ENCODE assay signal across 14 cellular contexts in the genomic region with DNA sequence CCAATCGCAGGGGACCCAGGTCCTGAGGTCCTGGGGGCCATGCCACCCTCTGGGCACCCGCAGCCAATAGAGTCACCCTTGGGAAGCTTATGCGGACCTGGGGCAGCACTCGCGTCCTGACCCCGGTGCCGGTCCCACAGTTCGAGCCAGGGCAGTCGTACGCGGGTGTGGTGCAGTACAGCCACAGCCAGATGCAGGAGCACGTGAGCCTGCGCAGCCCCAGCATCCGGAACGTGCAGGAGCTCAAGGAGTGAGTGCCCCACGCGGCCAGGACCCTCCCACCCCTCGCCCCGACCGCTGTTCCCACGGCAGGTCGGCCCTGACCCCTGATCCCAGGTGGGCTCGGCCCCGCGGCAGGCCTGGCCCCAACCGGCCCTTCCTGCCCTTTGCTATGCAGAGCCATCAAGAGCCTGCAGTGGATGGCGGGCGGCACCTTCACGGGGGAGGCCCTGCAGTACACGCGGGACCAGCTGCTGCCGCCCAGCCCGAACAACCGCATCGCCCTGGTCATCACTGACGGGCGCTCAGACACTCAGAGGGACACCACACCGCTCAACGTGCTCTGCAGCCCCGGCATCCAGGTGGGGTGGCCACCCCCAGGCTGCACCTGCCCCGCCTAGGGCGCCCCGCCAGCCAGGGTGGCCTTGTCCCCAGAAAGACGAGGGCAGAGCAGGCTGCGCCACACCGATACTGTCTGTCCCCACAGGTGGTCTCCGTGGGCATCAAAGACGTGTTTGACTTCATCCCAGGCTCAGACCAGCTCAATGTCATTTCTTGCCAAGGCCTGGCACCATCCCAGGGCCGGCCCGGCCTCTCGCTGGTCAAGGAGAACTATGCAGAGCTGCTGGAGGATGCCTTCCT. TPM values are rescaled to one million over a fixed set of nuclear protein-coding genes. Genes with fewer than 3 reads are reported as not detected.
DNase-seq lines count a peak whose midpoint lies in the region; ATAC-seq and TF ChIP-seq lines count a peak whose summit lies in the region.
"Had no signal": no experiment of that assay in that cellular context is flagged by ENCODE, and none has a peak within 500 bp of the region (broad histone marks: within the 10 kb centered on the region; RNA-seq: fewer than 3 reads in every experiment).

No MANE protein-coding gene starts in this region.

- H3K27me3 Mint-ChIP-seq in activated T-helper 2 cell treated with anti-CD3 and anti-CD28 coated beads, Interferon-gamma antibody, Interleukin-2, Interleukin-4, amounts not matched to agents 10 μg/mL and 5 μg/mL and 100 μg/mL, durations not matched to agents 14 hours and 24 hours and 36 hours (ENCODE audit: low read depth), result no peaks in the 10 kb centered on the region
- H3K27me3 Mint-ChIP-seq: CD4-positive, alpha-beta memory T cell had no signal

- 81% methylated on average over 15 of the region's 51 CpGs for WGBS in SK-N-SH (ENCODE audit: low lambda C conversion rate)
- WGBS in sigmoid colon, 2 donors, result 90 to 94% methylated on average over 51 of the region's 51 CpGs
- WGBS in esophagus squamous epithelium, 2 donors, result 81 to 82% methylated on average over 4 to 20 of the region's 51 CpGs

- H3K36me3 ChIP-seq in SK-N-SH (replicated peaks in 1 of 2; ENCODE audit: control insufficient read depth in 1 of 2, insufficient read depth in 2 of 2, low read length in 1 of 2), result peaks cover 0 to 12% of the 10 kb centered on the region in 2 experiments
- H3K36me3 ChIP-seq in sigmoid colon, result peaks cover 58 to 77% (median 66%) of the 10 kb centered on the region in 4 donors
- peaks cover 0 to 58% (median 0%) of the 10 kb centered on the region in 3 donors for H3K36me3 ChIP-seq in esophagus squamous epithelium

- H3K4me2 ChIP-seq in SK-N-SH, result no peak overlapping the region

- H3K4me1 Mint-ChIP-seq in activated T-helper 2 cell treated with anti-CD3 and anti-CD28 coated beads, Interferon-gamma antibody, Interleukin-2, Interleukin-4, amounts not matched to agents 10 μg/mL and 5 μg/mL and 100 μg/mL, durations not matched to agents 14 hours and 24 hours and 36 hours (ENCODE audit: low read depth), result no peaks in the 10 kb centered on the region
- H3K4me1 Mint-ChIP-seq: CD4-positive, alpha-beta memory T cell had no signal

- no peak overlapping the region for H2AFZ ChIP-seq in SK-N-SH (ENCODE audit: low read depth)

- no peaks in the 10 kb centered on the region for H3K9me3 Mint-ChIP-seq in activated T-helper 2 cell treated with anti-CD3 and anti-CD28 coated beads, Interferon-gamma antibody, Interleukin-2, Interleukin-4, amounts not matched to agents 10 μg/mL and 5 μg/mL and 100 μg/mL, durations not matched to agents 14 hours and 24 hours and 36 hours
- H3K9me3 Mint-ChIP-seq: CD4-positive, alpha-beta memory T cell had no signal

- TF ChIP-seq CTCF in SK-N-SH (IDR thresholded peaks at IDR 0.05), result no peak
- TF ChIP-seq CTCF in sigmoid colon (IDR thresholded peaks at IDR 0.05), result no peak
- no peak for TF ChIP-seq CTCF in esophagus squamous epithelium (IDR thresholded peaks at IDR 0.05)

- CTCF ChIA-PET in SK-N-SH (lab: Yijun Ruan, JAX), result no interaction called here

- ATAC-seq in SK-N-SH treated with all-trans-retinoic acid at 6 μM for 48 hours (no peak), left colon (no peak)

- no peaks in the 10 kb centered on the region for H3K27me3 ChIP-seq in SK-N-SH (ENCODE audit: insufficient read depth)
- H3K27me3 ChIP-seq in sigmoid colon, result no peaks in the 10 kb centered on the region
- no peaks in the 10 kb centered on the region for H3K27me3 ChIP-seq in esophagus squamous epithelium

- H3K27ac Mint-ChIP-seq in activated T-helper 2 cell treated with anti-CD3 and anti-CD28 coated beads, Interferon-gamma antibody, Interleukin-2, Interleukin-4, amounts not matched to agents 10 μg/mL and 5 μg/mL and 100 μg/mL, durations not matched to agents 14 hours and 24 hours and 36 hours, result no peak overlapping the region
- H3K27ac Mint-ChIP-seq: CD4-positive, alpha-beta memory T cell had no signal

- TF ChIP-seq POLR2A in sigmoid colon (IDR thresholded peaks at IDR 0.05), result no peak
- TF ChIP-seq POLR2A in esophagus squamous epithelium (IDR thresholded peaks at IDR 0.05), result no peak

- H3F3A ChIP-seq in SK-N-SH (replicated peaks; ENCODE audit: insufficient read depth), result no peaks in the 10 kb centered on the region

- no peak for TF ChIP-seq RAD21 in SK-N-SH (IDR thresholded peaks at IDR 0.05; ENCODE audit: low read length)

- H3K36me3 Mint-ChIP-seq in activated T-helper 2 cell treated with anti-CD3 and anti-CD28 coated beads, Interferon-gamma antibody, Interleukin-2, Interleukin-4, amounts not matched to agents 10 μg/mL and 5 μg/mL and 100 μg/mL, durations not matched to agents 14 hours and 24 hours and 36 hours (ENCODE audit: low read depth), result no peaks in the 10 kb centered on the region
- H3K36me3 Mint-ChIP-seq: CD4-positive, alpha-beta memory T cell had no signal

- POLR2A ChIA-PET in SK-N-SH (lab: Yijun Ruan, JAX), result no interaction called here

- H3K4me1 ChIP-seq in SK-N-SH (ENCODE audit: control insufficient read depth in 1 of 2, insufficient read depth in 2 of 2, low read depth in 1 of 2, low read length in 1 of 2), result no peaks in the 10 kb centered on the region; a peak in 1 of 4 replicates
- H3K4me1 ChIP-seq in sigmoid colon, result peaks cover 0 to 33% (median 16%) of the 10 kb centered on the region in 4 donors
- no peaks in the 10 kb centered on the region for H3K4me1 ChIP-seq in esophagus squamous epithelium

- no peak overlapping the region for H3K4me3 ChIP-seq in SK-N-SH (ENCODE audit: low read depth in 2 of 2, low read length in 1 of 2)
- H3K4me3 ChIP-seq in sigmoid colon, result no peak overlapping the region
- H3K4me3 ChIP-seq in esophagus squamous epithelium, result no peak overlapping the region

- no peak overlapping the region for H3K9ac ChIP-seq in SK-N-SH

- no peak overlapping the region for H3K4me3 Mint-ChIP-seq in activated T-helper 2 cell treated with anti-CD3 and anti-CD28 coated beads, Interferon-gamma antibody, Interleukin-2, Interleukin-4, amounts not matched to agents 10 μg/mL and 5 μg/mL and 100 μg/mL, durations not matched to agents 14 hours and 24 hours and 36 hours (ENCODE audit: low read depth)
- H3K4me3 Mint-ChIP-seq: CD4-positive, alpha-beta memory T cell had no signal

- H3K9me3 ChIP-seq in SK-N-SH, result no peaks in the 10 kb centered on the region
- no peaks in the 10 kb centered on the region for H3K9me3 ChIP-seq in sigmoid colon
- no peaks in the 10 kb centered on the region for H3K9me3 ChIP-seq in esophagus squamous epithelium

- no peaks in the 10 kb centered on the region for H3K9me2 ChIP-seq in SK-N-SH

- intact Hi-C loops in activated T-helper 2 cell treated with anti-CD3 and anti-CD28 coated beads, Interferon-gamma antibody, Interleukin-2, Interleukin-4, amounts not matched to agents 10 μg/mL and 5 μg/mL and 100 μg/mL, durations not matched to agents 14 hours and 24 hours and 36 hours (cut with micrococcal nuclease), result no loop called here
- intact Hi-C loops in left colon (cut with DNase I, micrococcal nuclease), result no loop called here
- intact Hi-C loops in sigmoid colon (cut with DNase I), result no loop called here
- intact Hi-C loops in esophagus squamous epithelium (cut with DNase I), result no loop called here

- no peaks in the 10 kb centered on the region for H3K79me2 ChIP-seq in SK-N-SH (ENCODE audit: insufficient read depth)

- no peaks in the 10 kb centered on the region for H4K20me1 ChIP-seq in SK-N-SH (ENCODE audit: insufficient read depth)

- TF ChIP-seq EP300 in SK-N-SH (IDR thresholded peaks at IDR 0.05; ENCODE audit: borderline replicate concordance in 1 of 2, low read depth in 1 of 2, low read length in 1 of 2), result no peak
- TF ChIP-seq EP300 in sigmoid colon (IDR thresholded peaks at IDR 0.05), result no peak

- DNase-seq in SK-N-SH (peak; percentile 23), left colon (peak; percentile 3 to 20), sigmoid colon (peak; percentile 69), hypothalamus (lab: John Stamatoyannopoulos, UW) (no peak), esophagus squamous epithelium (lab: John Stamatoyannopoulos, UW) (no peak), GM19238 (ENCODE audit: insufficient read length, low spot score) (no peak)
- peak; percentile 6 for DNase-seq in activated T-helper 2 cell treated with anti-CD3 and anti-CD28 coated beads, Interferon-gamma antibody, Interleukin-2, Interleukin-4, amounts not matched to agents 10 μg/mL and 5 μg/mL and 100 μg/mL, durations not matched to agents 14 hours and 24 hours and 36 hours (ENCODE audit: low spot score)
- DNase-seq: anterior cingulate cortex; CD4-positive, alpha-beta memory T cell; dermis blood vessel endothelial cell; NCI-H1436; NCI-H226; stimulated activated CD4-positive, alpha-beta T cell treated with anti-CD3 and anti-CD28 coated beads, Interleukin-2, amount 100 ng/mL, for 48 hours had no signal

- H3K27ac ChIP-seq in SK-N-SH (ENCODE audit: low read depth in 2 of 2, low read length in 1 of 2), result no peak overlapping the region
- peak overlapping the region; percentile 76 to 86 (median 81) for H3K27ac ChIP-seq in sigmoid colon
- no peak overlapping the region for H3K27ac ChIP-seq in esophagus squamous epithelium

TF ChIP-seq in SK-N-SH, 30 proteins besides CTCF, POLR2A, EP300 and RAD21 (continues in another document):
- TF ChIP-seq TCF12 (IDR thresholded peaks at IDR 0.05) (no peak), SIN3A (IDR thresholded peaks at IDR 0.05; ENCODE audit: borderline replicate concordance, low read depth, low read length) (no peak), NFIC (IDR thresholded peaks at IDR 0.05; ENCODE audit: borderline replicate concordance) (no peak), NRF1 (IDR thresholded peaks at IDR 0.05; ENCODE audit: low read depth, low read length) (no peak), RFX5 (IDR thresholded peaks at IDR 0.05; ENCODE audit: low read length) (no peak), CHD2 (IDR thresholded peaks at IDR 0.05; ENCODE audit: low read length, partially characterized antibody) (no peak)

TF ChIP-seq in SK-N-SH treated with all-trans-retinoic acid at 6 μM for 48 hours, 23 proteins besides CTCF, POLR2A, EP300 and RAD21 (continues in another document):
- TF ChIP-seq RARB (CRISPR knock-in tag; IDR thresholded peaks at IDR 0.05) (no peak), OSR1 (CRISPR knock-in tag; IDR thresholded peaks at IDR 0.05) (no peak), ISL1 (CRISPR knock-in tag; IDR thresholded peaks at IDR 0.05) (no peak), GLIS3 (CRISPR knock-in tag; IDR thresholded peaks at IDR 0.05) (no peak)

RNA-seq across cellular contexts. Expression of gene COL6A1, which starts 20.5 kb away (rescaled TPM):
- polyA plus RNA-seq in SK-N-SH (2012; rRNA removed) (37.3 and 107 TPM in 2 replicates), sigmoid colon (100 to 1,000 TPM in 1 of 3 donors, 10 to 100 TPM in 2; 14.3 to 131 (median 28.2) TPM)
- 34.3 and 65.0 TPM in 2 replicates for polyA plus RNA-seq in SK-N-SH (2012; cell fraction: cytosol; rRNA removed)
- polyA plus RNA-seq in SK-N-SH (2012; cell fraction: nucleus; rRNA removed), result 241 and 268 TPM in 2 replicates
- 0.23 and 0.37 TPM in 2 replicates for total RNA-seq in activated T-helper 2 cell treated with anti-CD3 and anti-CD28 coated beads, Interferon-gamma antibody, Interleukin-2, Interleukin-4, amounts not matched to agents 10 μg/mL and 5 μg/mL and 100 μg/mL, durations not matched to agents 14 hours and 24 hours and 36 hours
- total RNA-seq in left colon (100 to 1,000 TPM in 1 of 2 donors, 10 to 100 TPM in 1; 32.2 to 111 TPM), sigmoid colon (1,000 to 10,000 TPM in 2 of 4 donors, 100 to 1,000 TPM in 2; 622 to 1,755 (median 1,184) TPM), esophagus squamous epithelium (100 to 1,000 TPM in 1 of 4 donors, 10 to 100 TPM in 3; 25.0 to 242 (median 54.9) TPM)

Comparison
In these comparisons a context has a peak if more than half of its experiments do, and no peak if none do; other contexts are left out.
1. DNase-seq: peak in SK-N-SH (single experiment), activated T-helper 2 cell treated with anti-CD3 and anti-CD28 coated beads, Interferon-gamma antibody, Interleukin-2, Interleukin-4, amounts not matched to agents 10 μg/mL and 5 μg/mL and 100 μg/mL, durations not matched to agents 14 hours and 24 hours and 36 hours (single experiment), left colon (2 of 2) and sigmoid colon (single experiment); none in hypothalamus (0 of 51), esophagus squamous epithelium (single experiment) and GM19238 (single experiment).
2. H3K27ac ChIP-seq: peak in sigmoid colon (4 of 4); none in SK-N-SH (0 of 2) and esophagus squamous epithelium (0 of 4).
3. RNA of gene COL6A1, which starts 20.5 kb away (total RNA-seq): 622 to 1,755 TPM in sigmoid colon, 32.2 to 111 TPM in left colon and 25.0 to 242 TPM in esophagus squamous epithelium; 0.23 to 0.37 TPM in activated T-helper 2 cell treated with anti-CD3 and anti-CD28 coated beads, Interferon-gamma antibody, Interleukin-2, Interleukin-4, amounts not matched to agents 10 μg/mL and 5 μg/mL and 100 μg/mL, durations not matched to agents 14 hours and 24 hours and 36 hours; every median in the first group is over 10 times any median in the second.